ENCODE assay signal across 8 cellular contexts in genomic region chrX:25144043-25144940, GRCh38.
DNase-seq lines count a peak whose midpoint lies in the region; ATAC-seq and TF ChIP-seq lines count a peak whose summit lies in the region.

No MANE protein-coding gene starts in this region.

- H3K36me3 Mint-ChIP-seq in Caco-2 (ENCODE audit: insufficient read depth, unreplicated experiment), result no peaks in the 10 kb centered on the region

- no peaks in the 10 kb centered on the region for H3K9me3 Mint-ChIP-seq in Caco-2 (ENCODE audit: unreplicated experiment)

- H3K4me3 ChIP-seq in Caco-2 (ENCODE audit: low read depth, low read length) (no peak overlapping the region), PC-3 (ENCODE audit: low read length) (no peak overlapping the region), heart right ventricle (peak overlapping the region in 1 of 10 donors; percentile 28), psoas muscle (peak overlapping the region; percentile 40)

- POLR2A ChIA-PET in Caco-2 (lab: Charles Lee), result no interaction called here
- POLR2A ChIA-PET in PC-3 (lab: Charles Lee; ENCODE audit: unreplicated experiment), result no interaction called here

- no peaks in the 10 kb centered on the region for H3K27me3 Mint-ChIP-seq in Caco-2 (ENCODE audit: insufficient read depth, unreplicated experiment)

- H3K27ac ChIP-seq in PC-3 (ENCODE audit: low read length) (no peak overlapping the region), heart right ventricle (no peak overlapping the region), psoas muscle (no peak overlapping the region)

- no peaks in the 10 kb centered on the region for H4K20me1 ChIP-seq in PC-3 (ENCODE audit: low read length)

- H3K9me2 ChIP-seq in PC-3 (replicated peaks; ENCODE audit: low read length), result no peaks in the 10 kb centered on the region

- WGBS in heart right ventricle, 2 donors, result 16 to 17% methylated on average over 19 of the region's 19 CpGs
- 10 to 17% (median 13%) methylated on average over 19 of the region's 19 CpGs for WGBS in psoas muscle, 3 donors

- no peaks in the 10 kb centered on the region for H3K36me3 ChIP-seq in Caco-2 (ENCODE audit: control insufficient read depth, insufficient read depth, low read length)
- H3K36me3 ChIP-seq in PC-3 (ENCODE audit: low read depth, low read length), result no peaks in the 10 kb centered on the region
- H3K36me3 ChIP-seq in heart right ventricle, result no peaks in the 10 kb centered on the region
- H3K36me3 ChIP-seq in psoas muscle (ENCODE audit: insufficient read depth in 1 of 2, low read depth in 1 of 2), result no peaks in the 10 kb centered on the region

- BruUV-seq in Caco-2 (replicated peaks; lab: Mats Ljungman, UMichigan) (no TSS peak), PC-3 (replicated peaks; lab: Mats Ljungman, UMichigan) (no TSS peak)

- DNase-seq in Caco-2 (peak; percentile 37 to 41), PC-3 (peak; percentile 60), heart right ventricle (peak; percentile 26 to 30), psoas muscle (peak; percentile 42 to 74), SIG-M5 (lab: John Stamatoyannopoulos, UW) (no peak)
- peak; percentile 19 for DNase-seq in activated naive CD4-positive, alpha-beta T cell treated with anti-CD3 and anti-CD28 coated beads, Interleukin-2, amount 50 U/mL, for 16 hours

- intact Hi-C loops in Caco-2 (cut with micrococcal nuclease; ENCODE audit: unreplicated experiment), result loop anchor here (1.0 to 5.0 kb wide), 3 partner anchors 122 to 627 kb away; no protein-coding TSS in a partner anchor
- intact Hi-C loops in PC-3 (cut with micrococcal nuclease), result loop anchor here (1.0 to 5.0 kb wide), 3 partner anchors 137 to 392 kb away; no protein-coding TSS in a partner anchor
- intact Hi-C loops in heart right ventricle (cut with DNase I), result loop anchor here (1.0 to 10.0 kb wide), 11 partner anchors 299 to 749 kb away; no protein-coding TSS in a partner anchor
- intact Hi-C loops in psoas muscle (cut with DNase I), result loop anchor here (5.0 to 10.0 kb wide), 3 partner anchors 127 to 392 kb away; partner anchors contain the start of gene ARX (in 1 of the 2)

- H3K4me1 ChIP-seq in Caco-2, result no peaks in the 10 kb centered on the region
- no peaks in the 10 kb centered on the region for H3K4me1 ChIP-seq in PC-3 (ENCODE audit: insufficient read depth, low read length)
- no peaks in the 10 kb centered on the region for H3K4me1 ChIP-seq in heart right ventricle
- peaks cover 3% of the 10 kb centered on the region for H3K4me1 ChIP-seq in psoas muscle

- H3K27me3 ChIP-seq in Caco-2 (replicated peaks; ENCODE audit: control insufficient read depth, insufficient read depth, low read length) (no peaks in the 10 kb centered on the region; the same call in 1 of the 2 replicates), PC-3 (ENCODE audit: low read length) (no peaks in the 10 kb centered on the region), heart right ventricle (peaks cover 0 to 51% (median 0%) of the 10 kb centered on the region in 7 donors), psoas muscle (ENCODE audit: insufficient read depth in 3 of 3, low read length in 2 of 3) (no peaks in the 10 kb centered on the region)

- no peak overlapping the region for H2AFZ ChIP-seq in PC-3 (ENCODE audit: low read length)

- CTCF ChIA-PET in Caco-2 (lab: Charles Lee), result interaction anchor here (0.9 kb wide), 1 partner anchor 110 kb away, joined by 3 read pairs; no protein-coding TSS in a partner anchor
- CTCF ChIA-PET in PC-3 (lab: Charles Lee), result interaction anchor here (1.3 kb wide), 1 partner anchor 306 kb away, joined by 6 read pairs; no protein-coding TSS in a partner anchor

- H3K4me3 Mint-ChIP-seq in Caco-2 (ENCODE audit: unreplicated experiment), result no peak overlapping the region

- no peaks in the 10 kb centered on the region for H3K9me3 ChIP-seq in Caco-2
- no peaks in the 10 kb centered on the region for H3K9me3 ChIP-seq in PC-3 (ENCODE audit: low read length)
- no peaks in the 10 kb centered on the region for H3K9me3 ChIP-seq in heart right ventricle
- H3K9me3 ChIP-seq in psoas muscle, result no peaks in the 10 kb centered on the region

- no peak overlapping the region for H3K27ac Mint-ChIP-seq in Caco-2 (ENCODE audit: unreplicated experiment)

- peak; percentile 32 to 70 for TF ChIP-seq CTCF in Caco-2 (IDR thresholded peaks at IDR 0.05; ENCODE audit: insufficient read depth in 1 of 2, low read depth in 1 of 2, low read length in 1 of 2, severe bottlenecking in 1 of 2, unreplicated experiment in 1 of 2)
- TF ChIP-seq CTCF in PC-3 (conservative IDR thresholded peaks at IDR 0.05; ENCODE audit: low read depth, low read length), result peak; percentile 83
- peak in 8 of 9 donors; percentile 41 to 83 (median 66) for TF ChIP-seq CTCF in heart right ventricle (IDR thresholded peaks at IDR 0.05)
- peak; percentile 85 for TF ChIP-seq CTCF in psoas muscle (IDR thresholded peaks at IDR 0.05)

- H3K79me2 ChIP-seq in PC-3 (ENCODE audit: low read length), result no peaks in the 10 kb centered on the region

- ATAC-seq in HG02885 (IDR thresholded peaks at IDR 0.05; ENCODE audit: poor library complexity, unreplicated experiment) (peak; percentile 55), PC-3 (peak; percentile 67), heart right ventricle (peak in 4 of 8 donors; percentile 35 to 55 (median 46)), psoas muscle (peak; percentile 55 to 82 (median 58)), GM18519 (IDR thresholded peaks at IDR 0.05; ENCODE audit: low FRiP score, unreplicated experiment) (no peak)

- no peak overlapping the region for H3K9ac ChIP-seq in PC-3 (ENCODE audit: low read length)

- H3K4me1 Mint-ChIP-seq in Caco-2 (ENCODE audit: low read depth, unreplicated experiment), result no peaks in the 10 kb centered on the region

- H3F3A ChIP-seq in PC-3 (ENCODE audit: low read length, unreplicated experiment), result no peaks in the 10 kb centered on the region

- no peak overlapping the region for H3K4me2 ChIP-seq in PC-3 (ENCODE audit: low read length)
